ENCODE assay signal across 1 cellular context in the genomic region with DNA sequence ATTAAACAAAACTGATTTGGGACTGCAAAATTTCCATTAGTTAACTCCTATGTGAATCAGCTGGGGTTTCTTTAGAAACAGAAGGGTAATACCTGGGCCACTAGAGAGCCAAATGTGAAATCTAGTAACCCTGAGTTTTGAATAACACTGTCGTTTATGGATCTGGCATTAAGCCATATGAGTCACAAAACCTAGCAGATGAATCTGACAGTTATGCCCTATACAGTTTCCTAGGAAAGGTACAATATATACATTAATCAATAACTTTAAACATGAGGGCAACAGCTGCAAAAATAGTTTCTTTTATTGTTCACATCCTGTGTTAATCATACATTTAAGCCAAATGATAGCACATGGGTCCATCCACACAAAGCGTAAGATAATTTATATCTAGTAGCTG.
TF ChIP-seq lines count a peak whose summit lies in the region.

No MANE protein-coding gene starts in this region.

TF ChIP-seq in HEK293, 187 proteins besides CTCF, POLR2A, EP300 and RAD21 (continued from another document and continues in another):
- TF ChIP-seq, protein P1, sequence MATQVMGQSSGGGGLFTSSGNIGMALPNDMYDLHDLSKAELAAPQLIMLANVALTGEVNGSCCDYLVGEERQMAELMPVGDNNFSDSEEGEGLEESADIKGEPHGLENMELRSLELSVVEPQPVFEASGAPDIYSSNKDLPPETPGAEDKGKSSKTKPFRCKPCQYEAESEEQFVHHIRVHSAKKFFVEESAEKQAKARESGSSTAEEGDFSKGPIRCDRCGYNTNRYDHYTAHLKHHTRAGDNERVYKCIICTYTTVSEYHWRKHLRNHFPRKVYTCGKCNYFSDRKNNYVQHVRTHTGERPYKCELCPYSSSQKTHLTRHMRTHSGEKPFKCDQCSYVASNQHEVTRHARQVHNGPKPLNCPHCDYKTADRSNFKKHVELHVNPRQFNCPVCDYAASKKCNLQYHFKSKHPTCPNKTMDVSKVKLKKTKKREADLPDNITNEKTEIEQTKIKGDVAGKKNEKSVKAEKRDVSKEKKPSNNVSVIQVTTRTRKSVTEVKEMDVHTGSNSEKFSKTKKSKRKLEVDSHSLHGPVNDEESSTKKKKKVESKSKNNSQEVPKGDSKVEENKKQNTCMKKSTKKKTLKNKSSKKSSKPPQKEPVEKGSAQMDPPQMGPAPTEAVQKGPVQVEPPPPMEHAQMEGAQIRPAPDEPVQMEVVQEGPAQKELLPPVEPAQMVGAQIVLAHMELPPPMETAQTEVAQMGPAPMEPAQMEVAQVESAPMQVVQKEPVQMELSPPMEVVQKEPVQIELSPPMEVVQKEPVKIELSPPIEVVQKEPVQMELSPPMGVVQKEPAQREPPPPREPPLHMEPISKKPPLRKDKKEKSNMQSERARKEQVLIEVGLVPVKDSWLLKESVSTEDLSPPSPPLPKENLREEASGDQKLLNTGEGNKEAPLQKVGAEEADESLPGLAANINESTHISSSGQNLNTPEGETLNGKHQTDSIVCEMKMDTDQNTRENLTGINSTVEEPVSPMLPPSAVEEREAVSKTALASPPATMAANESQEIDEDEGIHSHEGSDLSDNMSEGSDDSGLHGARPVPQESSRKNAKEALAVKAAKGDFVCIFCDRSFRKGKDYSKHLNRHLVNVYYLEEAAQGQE (tag by site-specific recombination; IDR thresholded peaks at IDR 0.05): no peak
- TF ChIP-seq ZNF146 (tag by site-specific recombination; IDR thresholded peaks at IDR 0.05): no peak
- TF ChIP-seq PRDM1 (tag by site-specific recombination; IDR thresholded peaks at IDR 0.05): no peak
- no peak for TF ChIP-seq ZNF558 (tag by site-specific recombination; IDR thresholded peaks at IDR 0.05)
- no peak for TF ChIP-seq ZNF623 (tag by site-specific recombination; IDR thresholded peaks at IDR 0.05)
- TF ChIP-seq, protein P2, sequence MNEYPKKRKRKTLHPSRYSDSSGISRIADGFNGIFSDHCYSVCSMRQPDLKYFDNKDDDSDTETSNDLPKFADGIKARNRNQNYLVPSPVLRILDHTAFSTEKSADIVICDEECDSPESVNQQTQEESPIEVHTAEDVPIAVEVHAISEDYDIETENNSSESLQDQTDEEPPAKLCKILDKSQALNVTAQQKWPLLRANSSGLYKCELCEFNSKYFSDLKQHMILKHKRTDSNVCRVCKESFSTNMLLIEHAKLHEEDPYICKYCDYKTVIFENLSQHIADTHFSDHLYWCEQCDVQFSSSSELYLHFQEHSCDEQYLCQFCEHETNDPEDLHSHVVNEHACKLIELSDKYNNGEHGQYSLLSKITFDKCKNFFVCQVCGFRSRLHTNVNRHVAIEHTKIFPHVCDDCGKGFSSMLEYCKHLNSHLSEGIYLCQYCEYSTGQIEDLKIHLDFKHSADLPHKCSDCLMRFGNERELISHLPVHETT (tag by site-specific recombination; IDR thresholded peaks at IDR 0.05): no peak
- TF ChIP-seq ZNF292 (tag by site-specific recombination; IDR thresholded peaks at IDR 0.05; ENCODE audit: borderline replicate concordance, low read depth): no peak
- TF ChIP-seq ZNF777 (tag by site-specific recombination; IDR thresholded peaks at IDR 0.05; ENCODE audit: borderline replicate concordance): no peak
- TF ChIP-seq, protein P3, sequence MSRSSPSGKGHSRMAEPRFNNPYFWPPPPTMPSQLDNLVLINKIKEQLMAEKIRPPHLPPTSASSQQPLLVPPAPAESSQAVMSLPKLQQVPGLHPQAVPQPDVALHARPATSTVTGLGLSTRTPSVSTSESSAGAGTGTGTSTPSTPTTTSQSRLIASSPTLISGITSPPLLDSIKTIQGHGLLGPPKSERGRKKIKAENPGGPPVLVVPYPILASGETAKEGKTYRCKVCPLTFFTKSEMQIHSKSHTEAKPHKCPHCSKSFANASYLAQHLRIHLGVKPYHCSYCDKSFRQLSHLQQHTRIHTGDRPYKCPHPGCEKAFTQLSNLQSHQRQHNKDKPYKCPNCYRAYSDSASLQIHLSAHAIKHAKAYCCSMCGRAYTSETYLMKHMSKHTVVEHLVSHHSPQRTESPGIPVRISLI (tag by site-specific recombination; IDR thresholded peaks at IDR 0.05): no peak
- no peak for TF ChIP-seq KLF16 (tag by site-specific recombination; IDR thresholded peaks at IDR 0.05)
- TF ChIP-seq, protein P4, sequence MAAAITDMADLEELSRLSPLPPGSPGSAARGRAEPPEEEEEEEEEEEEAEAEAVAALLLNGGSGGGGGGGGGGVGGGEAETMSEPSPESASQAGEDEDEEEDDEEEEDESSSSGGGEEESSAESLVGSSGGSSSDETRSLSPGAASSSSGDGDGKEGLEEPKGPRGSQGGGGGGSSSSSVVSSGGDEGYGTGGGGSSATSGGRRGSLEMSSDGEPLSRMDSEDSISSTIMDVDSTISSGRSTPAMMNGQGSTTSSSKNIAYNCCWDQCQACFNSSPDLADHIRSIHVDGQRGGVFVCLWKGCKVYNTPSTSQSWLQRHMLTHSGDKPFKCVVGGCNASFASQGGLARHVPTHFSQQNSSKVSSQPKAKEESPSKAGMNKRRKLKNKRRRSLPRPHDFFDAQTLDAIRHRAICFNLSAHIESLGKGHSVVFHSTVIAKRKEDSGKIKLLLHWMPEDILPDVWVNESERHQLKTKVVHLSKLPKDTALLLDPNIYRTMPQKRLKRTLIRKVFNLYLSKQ (tag by site-specific recombination; IDR thresholded peaks at IDR 0.05; ENCODE audit: borderline replicate concordance): no peak
- TF ChIP-seq ZBTB17 (tag by site-specific recombination; IDR thresholded peaks at IDR 0.05): no peak
- TF ChIP-seq, protein P5, sequence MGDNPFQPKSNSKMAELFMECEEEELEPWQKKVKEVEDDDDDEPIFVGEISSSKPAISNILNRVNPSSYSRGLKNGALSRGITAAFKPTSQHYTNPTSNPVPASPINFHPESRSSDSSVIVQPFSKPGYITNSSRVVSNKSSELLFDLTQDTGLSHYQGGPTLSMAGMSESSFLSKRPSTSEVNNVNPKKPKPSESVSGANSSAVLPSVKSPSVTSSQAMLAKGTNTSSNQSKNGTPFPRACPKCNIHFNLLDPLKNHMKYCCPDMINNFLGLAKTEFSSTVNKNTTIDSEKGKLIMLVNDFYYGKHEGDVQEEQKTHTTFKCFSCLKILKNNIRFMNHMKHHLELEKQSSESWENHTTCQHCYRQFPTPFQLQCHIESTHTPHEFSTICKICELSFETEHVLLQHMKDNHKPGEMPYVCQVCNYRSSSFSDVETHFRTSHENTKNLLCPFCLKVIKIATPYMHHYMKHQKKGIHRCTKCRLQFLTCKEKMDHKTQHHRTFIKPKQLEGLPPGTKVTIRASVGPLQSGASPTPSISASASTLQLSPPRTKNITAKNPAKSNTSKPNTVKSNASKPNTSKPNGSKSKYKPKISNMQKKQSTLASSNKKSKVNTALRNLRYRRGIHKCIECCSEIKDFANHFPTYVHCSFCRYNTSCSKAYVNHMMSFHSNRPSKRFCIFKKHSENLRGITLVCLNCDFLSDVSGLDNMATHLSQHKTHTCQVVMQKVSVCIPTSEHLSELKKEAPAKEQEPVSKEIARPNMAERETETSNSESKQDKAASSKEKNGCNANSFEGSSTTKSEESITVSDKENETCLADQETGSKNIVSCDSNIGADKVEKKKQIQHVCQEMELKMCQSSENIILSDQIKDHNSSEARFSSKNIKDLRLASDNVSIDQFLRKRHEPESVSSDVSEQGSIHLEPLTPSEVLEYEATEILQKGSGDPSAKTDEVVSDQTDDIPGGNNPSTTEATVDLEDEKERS (tag by site-specific recombination; IDR thresholded peaks at IDR 0.05): no peak
- TF ChIP-seq ZXDB (tag by site-specific recombination; IDR thresholded peaks at IDR 0.05): peak; percentile 19; the same call in 1 of the 2 replicates
- no peak for TF ChIP-seq BCL11A (tag by site-specific recombination; IDR thresholded peaks at IDR 0.05; ENCODE audit: low read depth)
- TF ChIP-seq RBAK (tag by site-specific recombination; IDR thresholded peaks at IDR 0.05): no peak
- TF ChIP-seq, protein P6, sequence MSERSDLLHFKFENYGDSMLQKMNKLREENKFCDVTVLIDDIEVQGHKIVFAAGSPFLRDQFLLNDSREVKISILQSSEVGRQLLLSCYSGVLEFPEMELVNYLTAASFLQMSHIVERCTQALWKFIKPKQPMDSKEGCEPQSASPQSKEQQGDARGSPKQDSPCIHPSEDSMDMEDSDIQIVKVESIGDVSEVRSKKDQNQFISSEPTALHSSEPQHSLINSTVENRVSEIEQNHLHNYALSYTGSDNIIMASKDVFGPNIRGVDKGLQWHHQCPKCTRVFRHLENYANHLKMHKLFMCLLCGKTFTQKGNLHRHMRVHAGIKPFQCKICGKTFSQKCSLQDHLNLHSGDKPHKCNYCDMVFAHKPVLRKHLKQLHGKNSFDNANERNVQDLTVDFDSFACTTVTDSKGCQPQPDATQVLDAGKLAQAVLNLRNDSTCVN (tag by site-specific recombination; optimal IDR thresholded peaks at IDR 0.05): no peak
- no peak for TF ChIP-seq ZNF768 (tag by site-specific recombination; IDR thresholded peaks at IDR 0.05)
- TF ChIP-seq, protein P7, sequence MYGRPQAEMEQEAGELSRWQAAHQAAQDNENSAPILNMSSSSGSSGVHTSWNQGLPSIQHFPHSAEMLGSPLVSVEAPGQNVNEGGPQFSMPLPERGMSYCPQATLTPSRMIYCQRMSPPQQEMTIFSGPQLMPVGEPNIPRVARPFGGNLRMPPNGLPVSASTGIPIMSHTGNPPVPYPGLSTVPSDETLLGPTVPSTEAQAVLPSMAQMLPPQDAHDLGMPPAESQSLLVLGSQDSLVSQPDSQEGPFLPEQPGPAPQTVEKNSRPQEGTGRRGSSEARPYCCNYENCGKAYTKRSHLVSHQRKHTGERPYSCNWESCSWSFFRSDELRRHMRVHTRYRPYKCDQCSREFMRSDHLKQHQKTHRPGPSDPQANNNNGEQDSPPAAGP (tag by site-specific recombination; IDR thresholded peaks at IDR 0.05): no peak
- no peak for TF ChIP-seq BCL11B (tag by site-specific recombination; IDR thresholded peaks at IDR 0.05; ENCODE audit: low read depth)
- TF ChIP-seq, protein P8, sequence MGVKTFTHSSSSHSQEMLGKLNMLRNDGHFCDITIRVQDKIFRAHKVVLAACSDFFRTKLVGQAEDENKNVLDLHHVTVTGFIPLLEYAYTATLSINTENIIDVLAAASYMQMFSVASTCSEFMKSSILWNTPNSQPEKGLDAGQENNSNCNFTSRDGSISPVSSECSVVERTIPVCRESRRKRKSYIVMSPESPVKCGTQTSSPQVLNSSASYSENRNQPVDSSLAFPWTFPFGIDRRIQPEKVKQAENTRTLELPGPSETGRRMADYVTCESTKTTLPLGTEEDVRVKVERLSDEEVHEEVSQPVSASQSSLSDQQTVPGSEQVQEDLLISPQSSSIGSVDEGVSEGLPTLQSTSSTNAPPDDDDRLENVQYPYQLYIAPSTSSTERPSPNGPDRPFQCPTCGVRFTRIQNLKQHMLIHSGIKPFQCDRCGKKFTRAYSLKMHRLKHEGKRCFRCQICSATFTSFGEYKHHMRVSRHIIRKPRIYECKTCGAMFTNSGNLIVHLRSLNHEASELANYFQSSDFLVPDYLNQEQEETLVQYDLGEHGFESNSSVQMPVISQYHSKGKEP (tag by site-specific recombination; IDR thresholded peaks at IDR 0.05): no peak
- no peak for TF ChIP-seq ZBTB1 (tag by site-specific recombination; IDR thresholded peaks at IDR 0.05)
- TF ChIP-seq ZNF596 (tag by site-specific recombination; IDR thresholded peaks at IDR 0.05): no peak
- TF ChIP-seq OVOL3 (tag by site-specific recombination; IDR thresholded peaks at IDR 0.05): no peak
- TF ChIP-seq MEIS1 (CRISPR knock-in tag; IDR thresholded peaks at IDR 0.05; ENCODE audit: borderline replicate concordance): no peak
- no peak for TF ChIP-seq ZNF214 (tag by site-specific recombination; IDR thresholded peaks at IDR 0.05; ENCODE audit: borderline replicate concordance)
- TF ChIP-seq, protein P9, sequence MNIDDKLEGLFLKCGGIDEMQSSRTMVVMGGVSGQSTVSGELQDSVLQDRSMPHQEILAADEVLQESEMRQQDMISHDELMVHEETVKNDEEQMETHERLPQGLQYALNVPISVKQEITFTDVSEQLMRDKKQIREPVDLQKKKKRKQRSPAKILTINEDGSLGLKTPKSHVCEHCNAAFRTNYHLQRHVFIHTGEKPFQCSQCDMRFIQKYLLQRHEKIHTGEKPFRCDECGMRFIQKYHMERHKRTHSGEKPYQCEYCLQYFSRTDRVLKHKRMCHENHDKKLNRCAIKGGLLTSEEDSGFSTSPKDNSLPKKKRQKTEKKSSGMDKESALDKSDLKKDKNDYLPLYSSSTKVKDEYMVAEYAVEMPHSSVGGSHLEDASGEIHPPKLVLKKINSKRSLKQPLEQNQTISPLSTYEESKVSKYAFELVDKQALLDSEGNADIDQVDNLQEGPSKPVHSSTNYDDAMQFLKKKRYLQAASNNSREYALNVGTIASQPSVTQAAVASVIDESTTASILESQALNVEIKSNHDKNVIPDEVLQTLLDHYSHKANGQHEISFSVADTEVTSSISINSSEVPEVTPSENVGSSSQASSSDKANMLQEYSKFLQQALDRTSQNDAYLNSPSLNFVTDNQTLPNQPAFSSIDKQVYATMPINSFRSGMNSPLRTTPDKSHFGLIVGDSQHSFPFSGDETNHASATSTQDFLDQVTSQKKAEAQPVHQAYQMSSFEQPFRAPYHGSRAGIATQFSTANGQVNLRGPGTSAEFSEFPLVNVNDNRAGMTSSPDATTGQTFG (tag by site-specific recombination; IDR thresholded peaks at IDR 0.05; ENCODE audit: borderline replicate concordance): no peak
- no peak for TF ChIP-seq ZNF629 (tag by site-specific recombination; IDR thresholded peaks at IDR 0.05)
- TF ChIP-seq, protein P10, sequence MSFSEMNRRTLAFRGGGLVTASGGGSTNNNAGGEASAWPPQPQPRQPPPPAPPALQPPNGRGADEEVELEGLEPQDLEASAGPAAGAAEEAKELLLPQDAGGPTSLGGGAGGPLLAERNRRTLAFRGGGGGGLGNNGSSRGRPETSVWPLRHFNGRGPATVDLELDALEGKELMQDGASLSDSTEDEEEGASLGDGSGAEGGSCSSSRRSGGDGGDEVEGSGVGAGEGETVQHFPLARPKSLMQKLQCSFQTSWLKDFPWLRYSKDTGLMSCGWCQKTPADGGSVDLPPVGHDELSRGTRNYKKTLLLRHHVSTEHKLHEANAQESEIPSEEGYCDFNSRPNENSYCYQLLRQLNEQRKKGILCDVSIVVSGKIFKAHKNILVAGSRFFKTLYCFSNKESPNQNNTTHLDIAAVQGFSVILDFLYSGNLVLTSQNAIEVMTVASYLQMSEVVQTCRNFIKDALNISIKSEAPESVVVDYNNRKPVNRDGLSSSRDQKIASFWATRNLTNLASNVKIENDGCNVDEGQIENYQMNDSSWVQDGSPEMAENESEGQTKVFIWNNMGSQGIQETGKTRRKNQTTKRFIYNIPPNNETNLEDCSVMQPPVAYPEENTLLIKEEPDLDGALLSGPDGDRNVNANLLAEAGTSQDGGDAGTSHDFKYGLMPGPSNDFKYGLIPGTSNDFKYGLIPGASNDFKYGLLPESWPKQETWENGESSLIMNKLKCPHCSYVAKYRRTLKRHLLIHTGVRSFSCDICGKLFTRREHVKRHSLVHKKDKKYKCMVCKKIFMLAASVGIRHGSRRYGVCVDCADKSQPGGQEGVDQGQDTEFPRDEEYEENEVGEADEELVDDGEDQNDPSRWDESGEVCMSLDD (tag by site-specific recombination; IDR thresholded peaks at IDR 0.05): no peak
- TF ChIP-seq, protein P11, sequence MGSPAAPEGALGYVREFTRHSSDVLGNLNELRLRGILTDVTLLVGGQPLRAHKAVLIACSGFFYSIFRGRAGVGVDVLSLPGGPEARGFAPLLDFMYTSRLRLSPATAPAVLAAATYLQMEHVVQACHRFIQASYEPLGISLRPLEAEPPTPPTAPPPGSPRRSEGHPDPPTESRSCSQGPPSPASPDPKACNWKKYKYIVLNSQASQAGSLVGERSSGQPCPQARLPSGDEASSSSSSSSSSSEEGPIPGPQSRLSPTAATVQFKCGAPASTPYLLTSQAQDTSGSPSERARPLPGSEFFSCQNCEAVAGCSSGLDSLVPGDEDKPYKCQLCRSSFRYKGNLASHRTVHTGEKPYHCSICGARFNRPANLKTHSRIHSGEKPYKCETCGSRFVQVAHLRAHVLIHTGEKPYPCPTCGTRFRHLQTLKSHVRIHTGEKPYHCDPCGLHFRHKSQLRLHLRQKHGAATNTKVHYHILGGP (tag by site-specific recombination; IDR thresholded peaks at IDR 0.05): peak; percentile 74
